ENCODE assay signal across 1 cellular context in the genomic region with DNA sequence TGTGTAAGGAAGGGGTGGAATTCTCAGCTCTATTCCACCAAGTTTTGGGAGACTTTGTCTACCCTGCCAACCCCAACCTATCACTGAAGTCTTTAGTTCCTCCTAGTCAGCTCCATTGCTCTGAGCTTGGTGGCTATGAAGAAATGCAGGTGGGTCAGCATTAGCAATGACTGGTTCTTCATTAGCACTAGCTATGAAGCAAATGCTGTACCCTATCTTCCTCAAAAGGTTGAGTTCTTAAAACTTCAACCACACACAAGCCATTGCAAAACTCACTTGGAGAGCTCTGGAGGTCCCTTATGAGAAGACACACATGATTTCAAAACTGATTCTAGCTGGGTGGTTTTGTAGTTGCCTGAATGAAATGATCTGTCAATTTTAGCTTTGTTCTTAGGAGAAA.
TF ChIP-seq lines count a peak whose summit lies in the region.

No MANE protein-coding gene starts in this region.

TF ChIP-seq in WTC11, 78 proteins besides CTCF, POLR2A, EP300 and RAD21 (continued from another document):
- TF ChIP-seq ARID4B (CRISPR knock-in tag; IDR thresholded peaks at IDR 0.05; ENCODE audit: borderline replicate concordance) = no peak
